20 cellular contexts compared by ENCODE assay signal in the genomic region with DNA sequence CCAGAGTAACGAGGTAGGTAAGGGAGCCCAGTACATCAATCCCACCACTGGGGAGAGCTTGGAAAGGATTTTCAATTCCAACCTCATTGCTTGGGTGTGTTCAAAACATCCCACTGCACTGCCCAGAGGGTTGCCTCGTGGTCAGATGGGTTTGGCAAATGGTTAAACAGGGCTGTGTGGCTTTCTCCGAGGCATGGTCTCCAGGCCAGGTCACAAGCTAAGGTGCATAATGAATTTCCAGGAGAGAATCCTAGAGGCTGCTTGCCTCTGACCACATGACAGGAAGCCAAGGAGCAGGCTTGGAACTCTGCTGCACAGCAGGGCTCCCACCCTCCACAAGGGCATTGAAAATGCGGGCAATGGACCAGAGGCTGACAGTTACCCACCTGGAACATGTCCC.
"Had no signal": no experiment of that assay in that cellular context is flagged by ENCODE, and none has a peak within 500 bp of the region (broad histone marks: within the 10 kb centered on the region; RNA-seq: fewer than 3 reads in every experiment).

No MANE protein-coding gene starts in this region.

- H3K9me3 Mint-ChIP-seq: nephron had no signal

- H3K9me3 ChIP-seq: mucosa of descending colon, right atrium auricular region, stomach, thoracic aorta, transverse colon had no signal

- FAIRE-seq: endothelial cell of umbilical vein, kidney, small intestine had no signal

- H2AFZ ChIP-seq: hepatocyte had no signal

- H3K4me1 Mint-ChIP-seq: nephron had no signal

- H3K36me3 ChIP-seq: thoracic aorta, transverse colon had no signal

- H3K4me3 ChIP-seq: hepatocyte, mucosa of descending colon, right atrium auricular region, stomach, thoracic aorta, transverse colon had no signal

- H3K27me3 ChIP-seq: foreskin keratinocyte, hepatocyte, right atrium auricular region, stomach, transverse colon had no signal

- ATAC-seq: foreskin keratinocyte, left colon, mucosa of descending colon had no signal

- H3K27ac ChIP-seq: foreskin keratinocyte, hepatocyte, thoracic aorta, transverse colon had no signal

- H3K4me2 ChIP-seq: hepatocyte had no signal

- H3K4me3 Mint-ChIP-seq: nephron had no signal

- DNase-seq: dermis blood vessel endothelial cell; erythroblast; foreskin keratinocyte; head of caudate nucleus; kidney; left colon; mammary epithelial cell; mucosa of descending colon; posterior cingulate gyrus; small intestine; stimulated activated CD4-positive, alpha-beta T cell treated with anti-CD3 and anti-CD28 coated beads, Interleukin-12 subunit alpha, Interleukin-12 subunit beta, amount 100 ng/mL, for 4 hours; stimulated activated naive CD4-positive, alpha-beta T cell; stomach; substantia nigra; transverse colon had no signal

- H3K27ac Mint-ChIP-seq: nephron had no signal
